ENCODE assay signal across 8 cellular contexts in genomic region chr1:183989078-183989577, GRCh38. TPM values are rescaled to one million over a fixed set of nuclear protein-coding genes. Genes with fewer than 3 reads are reported as not detected.
A peak's percentile ranks its signal among the peaks of the same experiment; 100 is the strongest.
DNase-seq lines count a peak whose midpoint lies in the region; ATAC-seq and TF ChIP-seq lines count a peak whose summit lies in the region.

No MANE protein-coding gene starts in this region.

- H3K4me3 ChIP-seq in BLaER1 treated with 17β-estradiol and CSF1 and Interleukin-3, amounts not matched to agents 10 nM and 100 nM = no peak overlapping the region
- H3K4me3 ChIP-seq in left lung = no peak overlapping the region
- H3K4me3 ChIP-seq in GM23338 = no peak overlapping the region

- H3K36me3 Mint-ChIP-seq in activated T-cell treated with anti-CD3 and anti-CD28 coated beads, Interleukin-2, amount 50 U/mL, for 72 hours (ENCODE audit: insufficient read depth in 2 of 2) = no peaks in the 10 kb centered on the region
- no peaks in the 10 kb centered on the region for H3K36me3 Mint-ChIP-seq in GM23338 (ENCODE audit: low read depth)

- H3K9me2 ChIP-seq in GM23338 (ENCODE audit: insufficient read depth) = no peaks in the 10 kb centered on the region

- no peaks in the 10 kb centered on the region for H3K9me3 ChIP-seq in BLaER1 treated with 17β-estradiol and CSF1 and Interleukin-3, amounts not matched to agents 10 nM and 100 nM (replicated peaks in 1 of 11)
- H3K9me3 ChIP-seq in left lung = no peaks in the 10 kb centered on the region

- H3K79me2 ChIP-seq in GM23338 (replicated peaks; ENCODE audit: insufficient read depth) = no peaks in the 10 kb centered on the region

- peak; percentile 82 for ATAC-seq in GM19328 (IDR thresholded peaks at IDR 0.05; ENCODE audit: unreplicated experiment)
- peak; percentile 90 for ATAC-seq in HG03342 (IDR thresholded peaks at IDR 0.05; ENCODE audit: unreplicated experiment)
- ATAC-seq in activated T-cell treated with anti-CD3 and anti-CD28 coated beads, Interleukin-2, amount 50 U/mL, for 72 hours (replicated peaks in 1 of 2) = peak; percentile 81 to 97
- peak; percentile 51 for ATAC-seq in left lung
- no peak for ATAC-seq in GM23338

- intact Hi-C loops in left lung (cut with DNase I) = no loop called here

- peak overlapping the region in 8 of 11 experiments; percentile 19 to 57 (median 42); a peak in 14 of 22 replicates for H3K4me2 ChIP-seq in BLaER1 treated with 17β-estradiol and CSF1 and Interleukin-3, amounts not matched to agents 10 nM and 100 nM
- H3K4me2 ChIP-seq in GM23338 = no peak overlapping the region

- peaks cover 7 to 77% (median 26%) of the 10 kb centered on the region in 10 experiments for H3K4me1 ChIP-seq in BLaER1 treated with 17β-estradiol and CSF1 and Interleukin-3, amounts not matched to agents 10 nM and 100 nM
- H3K4me1 ChIP-seq in left lung = no peaks in the 10 kb centered on the region
- 0 out of 2 replicates have a peak, but pooled peaks cover under 1% of the 10 kb centered on the region for H3K4me1 ChIP-seq in GM23338 (ENCODE audit: insufficient read depth)

- no peaks in the 10 kb centered on the region for H3F3A ChIP-seq in GM23338 (replicated peaks; ENCODE audit: low read depth)

- peak; percentile 34 to 45 for DNase-seq in activated T-cell treated with anti-CD3 and anti-CD28 coated beads, Interleukin-2, amount 50 U/mL, for 72 hours
- no peak for DNase-seq in left lung
- DNase-seq in globus pallidus (ENCODE audit: low spot score) = no peak
- no peak for DNase-seq in NCI-H187 treated with DMSO at 0.1 percent for 48 hours (lab: John Stamatoyannopoulos, UW)
- DNase-seq in GM23338 (ENCODE audit: low spot score) = no peak

- H3K4me1 Mint-ChIP-seq in activated T-cell treated with anti-CD3 and anti-CD28 coated beads, Interleukin-2, amount 50 U/mL, for 72 hours (ENCODE audit: low read depth) = peaks cover 20% of the 10 kb centered on the region
- H3K4me1 Mint-ChIP-seq in GM23338 = 0 out of 3 replicates have a peak, but pooled peaks cover 7% of the 10 kb centered on the region

- H3K27ac ChIP-seq in BLaER1 treated with 17β-estradiol and CSF1 and Interleukin-3, amounts not matched to agents 10 nM and 100 nM = peak overlapping the region in 3 of 11 experiments; percentile 25 to 39 (median 29); a peak in 4 of 22 replicates
- H3K27ac ChIP-seq in left lung (no peak overlapping the region), GM23338 (ENCODE audit: low read depth) (no peak overlapping the region)

- H3K27me3 ChIP-seq in BLaER1 treated with 17β-estradiol and CSF1 and Interleukin-3, amounts not matched to agents 10 nM and 100 nM = no peaks in the 10 kb centered on the region
- H3K27me3 ChIP-seq in left lung (no peaks in the 10 kb centered on the region), GM23338 (ENCODE audit: insufficient read depth) (no peaks in the 10 kb centered on the region)

- no peaks in the 10 kb centered on the region for H3K36me3 ChIP-seq in BLaER1 treated with 17β-estradiol and CSF1 and Interleukin-3, amounts not matched to agents 10 nM and 100 nM
- H3K36me3 ChIP-seq in left lung (no peaks in the 10 kb centered on the region), GM23338 (ENCODE audit: insufficient read depth) (no peaks in the 10 kb centered on the region)

- no peaks in the 10 kb centered on the region for H4K20me1 ChIP-seq in BLaER1 treated with 17β-estradiol and CSF1 and Interleukin-3, amounts not matched to agents 10 nM and 100 nM
- no peaks in the 10 kb centered on the region for H4K20me1 ChIP-seq in GM23338 (replicated peaks; ENCODE audit: insufficient read depth)

- H3K27ac Mint-ChIP-seq in activated T-cell treated with anti-CD3 and anti-CD28 coated beads, Interleukin-2, amount 50 U/mL, for 72 hours = peak overlapping the region; percentile 78
- no peak overlapping the region for H3K27ac Mint-ChIP-seq in GM23338

- peak overlapping the region; percentile 33 to 42 for H3K4me3 Mint-ChIP-seq in activated T-cell treated with anti-CD3 and anti-CD28 coated beads, Interleukin-2, amount 50 U/mL, for 72 hours
- no peak overlapping the region for H3K4me3 Mint-ChIP-seq in GM23338

- peaks cover 20% of the 10 kb centered on the region for H3K27me3 Mint-ChIP-seq in activated T-cell treated with anti-CD3 and anti-CD28 coated beads, Interleukin-2, amount 50 U/mL, for 72 hours (ENCODE audit: low read depth)
- no peaks in the 10 kb centered on the region for H3K27me3 Mint-ChIP-seq in GM23338 (ENCODE audit: insufficient read depth, low read depth, poor library complexity)

- peaks cover 0 to 1% of the 10 kb centered on the region in 2 donors for H3K9me3 Mint-ChIP-seq in activated T-cell treated with anti-CD3 and anti-CD28 coated beads, Interleukin-2, amount 50 U/mL, for 72 hours
- H3K9me3 Mint-ChIP-seq in GM23338 = no peaks in the 10 kb centered on the region; the same call in 2 of the 3 replicates

- H2AFZ ChIP-seq in GM23338 = no peak overlapping the region

- no peak overlapping the region for H3K9ac ChIP-seq in BLaER1 treated with 17β-estradiol and CSF1 and Interleukin-3, amounts not matched to agents 10 nM and 100 nM

- TF ChIP-seq CTCF in left lung (IDR thresholded peaks at IDR 0.05) = no peak
- no peak for TF ChIP-seq CTCF in GM23338 (conservative IDR thresholded peaks at IDR 0.05; ENCODE audit: low read depth in 2 of 2)

TF ChIP-seq in GM23338, 12 proteins besides CTCF, POLR2A, EP300 and RAD21 (continues in another document):
- TF ChIP-seq JUNB (IDR thresholded peaks at IDR 0.05; ENCODE audit: unreplicated experiment) (no peak), CREB1 (CRISPR knock-in tag; IDR thresholded peaks at IDR 0.05; ENCODE audit: low read depth) (no peak), EZH2 (IDR thresholded peaks at IDR 0.05; ENCODE audit: low read depth, unreplicated experiment) (no peak), ETS1 (IDR thresholded peaks at IDR 0.05) (no peak), NANOG (IDR thresholded peaks at IDR 0.05; ENCODE audit: borderline replicate concordance) (no peak), EZH2phosphoT487 (IDR thresholded peaks at IDR 0.05; ENCODE audit: unreplicated experiment) (no peak), POLR2AphosphoS5 (IDR thresholded peaks at IDR 0.05; ENCODE audit: low read depth) (no peak)

RNA-seq across cellular contexts. Expression of gene COLGALT2, which starts 48.4 kb away (rescaled TPM):
- 10 to 100 TPM in 1 of 2 donors, 1 to 10 TPM in 1; 7.6 to 10.7 TPM for total RNA-seq in activated T-cell treated with anti-CD3 and anti-CD28 coated beads, Interleukin-2, amount 50 U/mL, for 72 hours
- 1 to 10 TPM in 1 of 2 donors, under 1 TPM in 1; 0.97 to 1.5 TPM for total RNA-seq in left lung
- 4.3 and 7.1 TPM in 2 replicates for total RNA-seq in GM23338 (2014; rRNA removed; shearing (Covaris generic))
- 1.5 and 1.6 TPM in 2 replicates for polyA plus RNA-seq in GM23338 (2016; fragmentation: Nextera tagmentation; extraction: Ambion mirVana)

Comparison
In these comparisons a context has a peak if more than half of its experiments do, and no peak if none do; other contexts are left out.
1. DNase-seq: peak in activated T-cell treated with anti-CD3 and anti-CD28 coated beads, Interleukin-2, amount 50 U/mL, for 72 hours (2 of 2); none in left lung (0 of 2), globus pallidus (single experiment), NCI-H187 treated with DMSO at 0.1 percent for 48 hours (single experiment) and GM23338 (single experiment).